20 cellular contexts compared by ENCODE assay signal in the genomic region with DNA sequence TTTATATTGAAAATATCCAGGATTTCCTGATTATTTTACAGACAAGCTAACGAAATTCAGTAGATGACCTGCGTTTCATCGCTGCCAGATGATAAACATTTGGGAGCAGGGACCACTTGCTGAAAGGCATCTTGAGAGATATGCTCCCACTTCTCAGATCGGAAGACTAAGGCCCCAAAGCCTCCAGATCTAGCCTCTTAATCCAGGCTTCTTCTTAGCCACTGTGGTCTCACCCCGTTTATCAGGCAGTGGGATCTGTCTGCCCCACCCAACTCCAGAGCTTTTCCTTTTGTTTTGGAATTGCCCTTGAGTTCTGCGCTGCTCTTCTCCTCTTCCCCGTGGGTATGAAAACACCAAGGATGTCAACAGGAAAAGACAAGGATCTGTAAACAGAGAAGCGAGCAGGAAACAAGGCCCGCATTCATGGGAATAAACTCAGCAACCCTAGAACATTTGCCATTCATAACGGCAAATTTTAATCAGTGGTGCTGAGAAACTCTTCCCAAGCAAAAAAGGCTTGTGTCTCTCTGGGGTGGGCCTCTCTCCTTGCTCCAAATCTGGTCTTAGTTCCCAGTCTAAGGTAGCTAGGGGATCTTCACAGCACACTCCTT. TPM values are rescaled to one million over a fixed set of nuclear protein-coding genes. Genes with fewer than 3 reads are reported as not detected.
A peak's percentile ranks its signal among the peaks of the same experiment; 100 is the strongest.
DNase-seq lines count a peak whose midpoint lies in the region; ATAC-seq, FAIRE-seq and TF ChIP-seq lines count a peak whose summit lies in the region.
"Had no signal": no experiment of that assay in that cellular context is flagged by ENCODE, and none has a peak within 500 bp of the region (broad histone marks: within the 10 kb centered on the region; RNA-seq: fewer than 3 reads in every experiment).

No MANE protein-coding gene starts in this region.

- no peak for TF ChIP-seq POLR2A in A549 (IDR thresholded peaks at IDR 0.05; ENCODE audit: low read length)

- peaks cover 13% of the 10 kb centered on the region for H3K4me1 ChIP-seq in A549
- H3K4me1 ChIP-seq in Panc1 (ENCODE audit: control insufficient read depth, insufficient read depth, low read length), result peaks cover 56% of the 10 kb centered on the region
- H3K4me1 ChIP-seq: body of pancreas, tibial artery had no signal

- H3K4me3 Mint-ChIP-seq in progenitor cell of endocrine pancreas (ENCODE audit: low read depth), result no peak overlapping the region
- no peak overlapping the region for H3K4me3 Mint-ChIP-seq in stimulated activated memory B cell treated with anti-CD40 and anti-IgM and Interleukin-4, amounts not matched to agents 10 μg/mL and 1 μg/mL and 100 μg/mL, for 72 hours
- H3K4me3 Mint-ChIP-seq: activated B cell treated with CpG ODN at 0.5 μM for 24 hours had no signal

- no TSS peak for BruUV-seq in Panc1 (replicated peaks; lab: Mats Ljungman, UMichigan)

- intact Hi-C loops in Panc1 (cut with micrococcal nuclease; ENCODE audit: unreplicated experiment), result loop anchor here (2.0 to 5.0 kb wide), 4 partner anchors 219 to 714 kb away; no protein-coding TSS in a partner anchor

- no peaks in the 10 kb centered on the region for H3K27me3 ChIP-seq in Panc1 (ENCODE audit: control insufficient read depth, insufficient read depth, low read length)
- H3K27me3 ChIP-seq: body of pancreas, tibial artery had no signal

- in situ Hi-C loops in Panc1 (cut with HindIII; ENCODE audit: low pct_unique_long_range_greater_than_20kb, low sequenced_read_pairs), result no loop called here

- TF ChIP-seq CTCF in A549 (IDR thresholded peaks at IDR 0.05), result no peak
- no peak for TF ChIP-seq CTCF in Panc1 (IDR thresholded peaks at IDR 0.05)
- no peak for TF ChIP-seq CTCF in progenitor cell of endocrine pancreas (IDR thresholded peaks at IDR 0.05; ENCODE audit: unreplicated experiment)
- no peak for TF ChIP-seq CTCF in GM20000 (IDR thresholded peaks at IDR 0.05; ENCODE audit: extremely low read depth, missing control alignments)

- no peak for DNase-seq in A549 (ENCODE audit: low read depth in 1 of 2, low spot score in 1 of 2)
- DNase-seq in Panc1 (ENCODE audit: low read depth, low spot score), result no peak
- DNase-seq in globus pallidus (ENCODE audit: low spot score), result peak; percentile 72
- no peak for DNase-seq in progenitor cell of endocrine pancreas (ENCODE audit: low spot score, unreplicated experiment)
- no peak for DNase-seq in occipital lobe (lab: John Stamatoyannopoulos, UW)
- DNase-seq in SKM-1 treated with dmso at 0.1 percent for 144 hours (lab: John Stamatoyannopoulos, UW; ENCODE audit: unreplicated experiment), result no peak
- no peak for DNase-seq in GM20000 (ENCODE audit: low spot score)
- DNase-seq: activated B cell treated with CpG ODN at 0.5 μM for 24 hours; activated naive CD4-positive, alpha-beta T cell treated with Interleukin-2 at 50 U/mL for 16 hours; body of pancreas; effector CD8-positive, alpha-beta T cell; foreskin fibroblast; Karpas-422; mucosa of descending colon; NCI-H1417; stimulated activated CD4-positive, alpha-beta T cell treated with anti-CD3 and anti-CD28 coated beads, Interleukin-2, amount 100 ng/mL, for 48 hours; stimulated activated CD8-positive, alpha-beta memory T cell treated with anti-CD3 and anti-CD28 coated beads, Interleukin-4, amount 100 ng/mL, for 48 hours; tibial artery had no signal

- H3K27me3 Mint-ChIP-seq in progenitor cell of endocrine pancreas, result no peaks in the 10 kb centered on the region
- H3K27me3 Mint-ChIP-seq in stimulated activated memory B cell treated with anti-CD40 and anti-IgM and Interleukin-4, amounts not matched to agents 10 μg/mL and 1 μg/mL and 100 μg/mL, for 72 hours, result no peaks in the 10 kb centered on the region
- H3K27me3 Mint-ChIP-seq: activated B cell treated with CpG ODN at 0.5 μM for 24 hours had no signal

- TF ChIP-seq EP300 in A549 (IDR thresholded peaks at IDR 0.05), result no peak

- H3K36me3 Mint-ChIP-seq in progenitor cell of endocrine pancreas (ENCODE audit: insufficient read depth), result peaks cover 3% of the 10 kb centered on the region
- H3K36me3 Mint-ChIP-seq in stimulated activated memory B cell treated with anti-CD40 and anti-IgM and Interleukin-4, amounts not matched to agents 10 μg/mL and 1 μg/mL and 100 μg/mL, for 72 hours, result peaks cover 15% of the 10 kb centered on the region

- H3K9me3 ChIP-seq in A549, result no peaks in the 10 kb centered on the region
- no peaks in the 10 kb centered on the region; the same call in 1 of the 2 replicates for H3K9me3 ChIP-seq in Panc1 (ENCODE audit: control insufficient read depth, insufficient read depth, low read depth, low read length)
- H3K9me3 ChIP-seq: body of pancreas, mucosa of descending colon, tibial artery had no signal

- ATAC-seq in A549, result no peak
- peak; percentile 26 for ATAC-seq in Panc1
- ATAC-seq in stimulated activated memory B cell treated with anti-CD40 and anti-IgM and Interleukin-4, amounts not matched to agents 10 μg/mL and 1 μg/mL and 100 μg/mL, for 72 hours, result no peak
- ATAC-seq: body of pancreas, mucosa of descending colon had no signal

- no peaks in the 10 kb centered on the region for H3K36me3 ChIP-seq in Panc1 (ENCODE audit: control insufficient read depth, insufficient read depth, low read length)

- peak overlapping the region; percentile 86 to 89 for H3K27ac ChIP-seq in A549
- H3K27ac ChIP-seq in Panc1 (ENCODE audit: low read length), result peak overlapping the region; percentile 100
- H3K27ac ChIP-seq: body of pancreas, HL-60, tibial artery had no signal

- CTCF ChIA-PET in A549 (lab: Yijun Ruan, JAX) (interaction anchor here (0.6 to 3.6 kb wide), 10 partner anchors 14 to 586 kb away, joined by 3 to 26 read pairs (median 6); no protein-coding TSS in a partner anchor), Panc1 (lab: Charles Lee) (interaction anchor here (0.6 kb wide), 1 partner anchor 224 kb away, joined by 5 read pairs; no protein-coding TSS in a partner anchor)

- TF ChIP-seq RAD21 in A549 (conservative IDR thresholded peaks at IDR 0.05 in 1 of 2, IDR thresholded peaks at IDR 0.05 in 1 of 2), result no peak

- 81% methylated on average over 10 of the region's 10 CpGs for WGBS in A549 (ENCODE audit: missing lambda C conversion rate)

- POLR2A ChIA-PET in A549 (lab: Yijun Ruan, JAX) (interaction anchor here (1.2 kb wide), 1 partner anchor 171 kb away, joined by 3 read pairs; no protein-coding TSS in a partner anchor), Panc1 (lab: Charles Lee) (interaction anchor here (0.6 to 1.9 kb wide), 5 partner anchors 164 to 320 kb away, joined by 3 to 15 read pairs (median 4); no protein-coding TSS in a partner anchor)

- H3K4me1 Mint-ChIP-seq in progenitor cell of endocrine pancreas (ENCODE audit: low read depth), result peaks cover 19% of the 10 kb centered on the region
- H3K4me1 Mint-ChIP-seq in stimulated activated memory B cell treated with anti-CD40 and anti-IgM and Interleukin-4, amounts not matched to agents 10 μg/mL and 1 μg/mL and 100 μg/mL, for 72 hours, result peaks cover 25% of the 10 kb centered on the region

- H3K4me3 ChIP-seq in A549 (no peak overlapping the region), Panc1 (ENCODE audit: low read depth in 2 of 2, low read length in 2 of 2) (peak overlapping the region; percentile 33 to 53)
- H3K4me3 ChIP-seq: body of pancreas, mucosa of descending colon, tibial artery had no signal

- FAIRE-seq in A549 (lab: Jason Lieb, UNC), result no peak

- no peak overlapping the region for H3K4me2 ChIP-seq in A549

- H3K9me3 Mint-ChIP-seq in progenitor cell of endocrine pancreas (ENCODE audit: low read depth), result peaks cover 16% of the 10 kb centered on the region
- H3K9me3 Mint-ChIP-seq in stimulated activated memory B cell treated with anti-CD40 and anti-IgM and Interleukin-4, amounts not matched to agents 10 μg/mL and 1 μg/mL and 100 μg/mL, for 72 hours, result peaks cover 20% of the 10 kb centered on the region

- peak overlapping the region; percentile 53 for H3K27ac Mint-ChIP-seq in progenitor cell of endocrine pancreas
- H3K27ac Mint-ChIP-seq in stimulated activated memory B cell treated with anti-CD40 and anti-IgM and Interleukin-4, amounts not matched to agents 10 μg/mL and 1 μg/mL and 100 μg/mL, for 72 hours, result no peak overlapping the region
- H3K27ac Mint-ChIP-seq: activated B cell treated with CpG ODN at 0.5 μM for 24 hours had no signal

TF ChIP-seq in A549, 52 proteins besides CTCF, POLR2A, EP300 and RAD21 (continues in another document):
- TF ChIP-seq FOXS1 (CRISPR knock-in tag; IDR thresholded peaks at IDR 0.05) (no peak), PBX3 (IDR thresholded peaks at IDR 0.05) (no peak), POLR2AphosphoS2 (conservative IDR thresholded peaks at IDR 0.05; ENCODE audit: low read length) (no peak), BHLHE40 (IDR thresholded peaks at IDR 0.05; ENCODE audit: low read depth, low read length) (no peak), EHF (CRISPR knock-in tag; IDR thresholded peaks at IDR 0.05) (no peak), TFCP2L1 (CRISPR knock-in tag; IDR thresholded peaks at IDR 0.05) (no peak), RNF2 (IDR thresholded peaks at IDR 0.05; ENCODE audit: borderline replicate concordance, low read depth) (no peak)

RNA-seq across cellular contexts. Expression of gene MYL12B, which starts 21.4 kb away (rescaled TPM):
- polyA plus RNA-seq in A549 (2011; rRNA removed) (484 and 498 TPM in 2 replicates), A549 (2017; fragmentation: RNase III; extraction: RNeasy Plus Mini Kit Qiagen cat#74134 plus additional on column Dnase treatment) (419 to 437 TPM (median 426 TPM) in 3 replicates)
- 333 and 358 TPM in 2 replicates for polyA plus RNA-seq in A549 (2012; cell fraction: cytosol; rRNA removed)
- 118 and 127 TPM in 2 replicates for polyA plus RNA-seq in A549 (2012; cell fraction: nucleus; rRNA removed)
- polyA minus RNA-seq in A549 (2011; rRNA and poly(A)+ RNA removed), result 129 and 132 TPM in 2 replicates
- total RNA-seq in Panc1 (2021; ENCODE audit: unreplicated experiment) (420 TPM), progenitor cell of endocrine pancreas (187 and 193 TPM in 2 replicates), occipital lobe (156 TPM)
- 368 TPM for polyA plus RNA-seq in Panc1 (2012; ENCODE audit: insufficient read length)

RNA-seq across cellular contexts. Expression of gene MYL12A, which starts 35.8 kb away (rescaled TPM):
- polyA plus RNA-seq in A549 (2011; rRNA removed), result 446 and 510 TPM in 2 replicates
- 183 and 195 TPM in 2 replicates for polyA plus RNA-seq in A549 (2012; cell fraction: cytosol; rRNA removed)
- 75.7 and 105 TPM in 2 replicates for polyA plus RNA-seq in A549 (2012; cell fraction: nucleus; rRNA removed)
- polyA plus RNA-seq in A549 (2017; fragmentation: RNase III; extraction: RNeasy Plus Mini Kit Qiagen cat#74134 plus additional on column Dnase treatment), result 514 to 544 TPM (median 539 TPM) in 3 replicates
- polyA minus RNA-seq in A549 (2011; rRNA and poly(A)+ RNA removed), result 165 and 202 TPM in 2 replicates
- 489 TPM for total RNA-seq in Panc1 (2021; ENCODE audit: unreplicated experiment)
- 606 TPM for polyA plus RNA-seq in Panc1 (2012; ENCODE audit: insufficient read length)
- total RNA-seq in progenitor cell of endocrine pancreas, result 236 and 256 TPM in 2 replicates
- 49.9 TPM for total RNA-seq in occipital lobe
